1 cellular context compared by ENCODE assay signal in genomic region chr15:100341662-100342560, GRCh38.
TF ChIP-seq lines count a peak whose summit lies in the region.

ADAMTS17 (minus strand) TSS chr15:100341975; CDS start chr15:100341899, 76 bp downstream.

TF ChIP-seq in HepG2, 621 proteins besides CTCF, POLR2A, EP300 and RAD21 (continued from another document and continues in another):
- TF ChIP-seq ZNF687 (CRISPR knock-in tag; IDR thresholded peaks at IDR 0.05) (peak; percentile 44), HOXA9 (CRISPR knock-in tag; IDR thresholded peaks at IDR 0.05; ENCODE audit: borderline replicate concordance) (no peak), ZZZ3 (CRISPR knock-in tag; IDR thresholded peaks at IDR 0.05; ENCODE audit: borderline replicate concordance) (no peak), REST (IDR thresholded peaks at IDR 0.05; ENCODE audit: borderline replicate concordance in 1 of 2, low read depth in 1 of 2, low read length in 2 of 2) (no peak), PATZ1 (CRISPR knock-in tag; IDR thresholded peaks at IDR 0.05) (peak; percentile 18; the same call in 1 of the 2 replicates), BCL6 (CRISPR knock-in tag; IDR thresholded peaks at IDR 0.05) (no peak), FOXO1 (CRISPR knock-in tag; IDR thresholded peaks at IDR 0.05) (no peak), TCF7 (IDR thresholded peaks at IDR 0.05; ENCODE audit: low read depth) (no peak), ZNF451 (CRISPR knock-in tag; IDR thresholded peaks at IDR 0.05) (no peak), NFE2L1 (CRISPR knock-in tag; IDR thresholded peaks at IDR 0.05; ENCODE audit: borderline replicate concordance) (no peak), KLF16 (CRISPR knock-in tag; IDR thresholded peaks at IDR 0.05) (0 out of 4 replicates have a peak, but pooled peaks of 1 of the 2 experiments have one; percentile 45), ZNF557 (CRISPR knock-in tag; IDR thresholded peaks at IDR 0.05) (no peak), FOSL2 (CRISPR knock-in tag; IDR thresholded peaks at IDR 0.05) (peak; percentile 8; the same call in 1 of the 2 replicates), ZNF607 (CRISPR knock-in tag; IDR thresholded peaks at IDR 0.05; ENCODE audit: borderline replicate concordance) (peak; percentile 36; the same call in 1 of the 2 replicates), SMC3 (IDR thresholded peaks at IDR 0.05; ENCODE audit: low read length) (peak; percentile 7; the same call in 1 of the 2 replicates), SP1 (IDR thresholded peaks at IDR 0.05) (no peak), SP1 (CRISPR knock-in tag; IDR thresholded peaks at IDR 0.05) (peak; percentile 62), RORA (CRISPR knock-in tag; IDR thresholded peaks at IDR 0.05) (no peak), MIER2 (CRISPR knock-in tag; IDR thresholded peaks at IDR 0.05) (no peak), MXD1 (CRISPR knock-in tag; IDR thresholded peaks at IDR 0.05) (peak; percentile 54; the same call in 1 of the 2 replicates), SUZ12 (IDR thresholded peaks at IDR 0.05; ENCODE audit: low read depth, low read length) (no peak), SP2 (CRISPR knock-in tag; IDR thresholded peaks at IDR 0.05) (peak; percentile 81), MXD4 (CRISPR knock-in tag; IDR thresholded peaks at IDR 0.05) (peak; percentile 72; the same call in 1 of the 2 replicates), RXRA (CRISPR knock-in tag; IDR thresholded peaks at IDR 0.05) (no peak), IRF2 (CRISPR knock-in tag; IDR thresholded peaks at IDR 0.05) (0 out of 2 replicates have a peak, but pooled peaks have one; percentile 24), ZNF605 (CRISPR knock-in tag; IDR thresholded peaks at IDR 0.05) (no peak), ZNF367 (CRISPR knock-in tag; IDR thresholded peaks at IDR 0.05; ENCODE audit: borderline replicate concordance) (no peak), ZNF781 (CRISPR knock-in tag; IDR thresholded peaks at IDR 0.05; ENCODE audit: borderline replicate concordance, not compliant biosample characterization) (no peak), MXI1 (IDR thresholded peaks at IDR 0.05; ENCODE audit: borderline replicate concordance, low read depth, low read length) (peak; percentile 49; the same call in 1 of the 3 replicates), SAFB2 (CRISPR knock-in tag; IDR thresholded peaks at IDR 0.05; ENCODE audit: borderline replicate concordance, low read depth) (no peak), ZFP41 (CRISPR knock-in tag; IDR thresholded peaks at IDR 0.05; ENCODE audit: borderline replicate concordance) (no peak), SALL1 (CRISPR knock-in tag; IDR thresholded peaks at IDR 0.05) (peak; percentile 57; the same call in 1 of the 2 replicates), FOXK2 (IDR thresholded peaks at IDR 0.05) (no peak), KLF9 (CRISPR knock-in tag; IDR thresholded peaks at IDR 0.05; ENCODE audit: low read depth) (no peak), ZNF777 (CRISPR knock-in tag; IDR thresholded peaks at IDR 0.05) (peak; percentile 84), ZBTB33 (CRISPR knock-in tag; IDR thresholded peaks at IDR 0.05) (peak; percentile 26; the same call in 1 of the 2 replicates), POGK (CRISPR knock-in tag; conservative IDR thresholded peaks at IDR 0.05) (peak; percentile 60; the same call in 1 of the 2 replicates), HOXA3 (CRISPR knock-in tag; IDR thresholded peaks at IDR 0.05) (0 out of 2 replicates have a peak, but pooled peaks have one; percentile 39)
- TF ChIP-seq, protein P1, sequence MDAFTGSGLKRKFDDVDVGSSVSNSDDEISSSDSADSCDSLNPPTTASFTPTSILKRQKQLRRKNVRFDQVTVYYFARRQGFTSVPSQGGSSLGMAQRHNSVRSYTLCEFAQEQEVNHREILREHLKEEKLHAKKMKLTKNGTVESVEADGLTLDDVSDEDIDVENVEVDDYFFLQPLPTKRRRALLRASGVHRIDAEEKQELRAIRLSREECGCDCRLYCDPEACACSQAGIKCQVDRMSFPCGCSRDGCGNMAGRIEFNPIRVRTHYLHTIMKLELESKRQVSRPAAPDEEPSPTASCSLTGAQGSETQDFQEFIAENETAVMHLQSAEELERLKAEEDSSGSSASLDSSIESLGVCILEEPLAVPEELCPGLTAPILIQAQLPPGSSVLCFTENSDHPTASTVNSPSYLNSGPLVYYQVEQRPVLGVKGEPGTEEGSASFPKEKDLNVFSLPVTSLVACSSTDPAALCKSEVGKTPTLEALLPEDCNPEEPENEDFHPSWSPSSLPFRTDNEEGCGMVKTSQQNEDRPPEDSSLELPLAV (CRISPR knock-in tag; conservative IDR thresholded peaks at IDR 0.05; ENCODE audit: low read depth) = no peak
- TF ChIP-seq, protein P2, sequence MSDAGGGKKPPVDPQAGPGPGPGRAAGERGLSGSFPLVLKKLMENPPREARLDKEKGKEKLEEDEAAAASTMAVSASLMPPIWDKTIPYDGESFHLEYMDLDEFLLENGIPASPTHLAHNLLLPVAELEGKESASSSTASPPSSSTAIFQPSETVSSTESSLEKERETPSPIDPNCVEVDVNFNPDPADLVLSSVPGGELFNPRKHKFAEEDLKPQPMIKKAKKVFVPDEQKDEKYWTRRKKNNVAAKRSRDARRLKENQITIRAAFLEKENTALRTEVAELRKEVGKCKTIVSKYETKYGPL (CRISPR knock-in tag; IDR thresholded peaks at IDR 0.05) = no peak
- TF ChIP-seq, protein P3, sequence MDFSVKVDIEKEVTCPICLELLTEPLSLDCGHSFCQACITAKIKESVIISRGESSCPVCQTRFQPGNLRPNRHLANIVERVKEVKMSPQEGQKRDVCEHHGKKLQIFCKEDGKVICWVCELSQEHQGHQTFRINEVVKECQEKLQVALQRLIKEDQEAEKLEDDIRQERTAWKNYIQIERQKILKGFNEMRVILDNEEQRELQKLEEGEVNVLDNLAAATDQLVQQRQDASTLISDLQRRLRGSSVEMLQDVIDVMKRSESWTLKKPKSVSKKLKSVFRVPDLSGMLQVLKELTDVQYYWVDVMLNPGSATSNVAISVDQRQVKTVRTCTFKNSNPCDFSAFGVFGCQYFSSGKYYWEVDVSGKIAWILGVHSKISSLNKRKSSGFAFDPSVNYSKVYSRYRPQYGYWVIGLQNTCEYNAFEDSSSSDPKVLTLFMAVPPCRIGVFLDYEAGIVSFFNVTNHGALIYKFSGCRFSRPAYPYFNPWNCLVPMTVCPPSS (IDR thresholded peaks at IDR 0.05) = no peak
- TF ChIP-seq, protein P4, sequence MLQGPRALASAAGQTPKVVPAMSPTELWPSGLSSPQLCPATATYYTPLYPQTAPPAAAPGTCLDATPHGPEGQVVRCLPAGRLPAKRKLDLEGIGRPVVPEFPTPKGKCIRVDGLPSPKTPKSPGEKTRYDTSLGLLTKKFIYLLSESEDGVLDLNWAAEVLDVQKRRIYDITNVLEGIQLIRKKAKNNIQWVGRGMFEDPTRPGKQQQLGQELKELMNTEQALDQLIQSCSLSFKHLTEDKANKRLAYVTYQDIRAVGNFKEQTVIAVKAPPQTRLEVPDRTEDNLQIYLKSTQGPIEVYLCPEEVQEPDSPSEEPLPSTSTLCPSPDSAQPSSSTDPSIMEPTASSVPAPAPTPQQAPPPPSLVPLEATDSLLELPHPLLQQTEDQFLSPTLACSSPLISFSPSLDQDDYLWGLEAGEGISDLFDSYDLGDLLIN (CRISPR knock-in tag; IDR thresholded peaks at IDR 0.05; ENCODE audit: borderline replicate concordance) = no peak
